15 cellular contexts compared by ENCODE assay signal in genomic region chr17:78689029-78689428, GRCh38.
DNase-seq lines count a peak whose midpoint lies in the region; ATAC-seq, FAIRE-seq and TF ChIP-seq lines count a peak whose summit lies in the region.
"Had no signal": no experiment of that assay in that cellular context is flagged by ENCODE, and none has a peak within 500 bp of the region (broad histone marks: within the 10 kb centered on the region; RNA-seq: fewer than 3 reads in every experiment).

No MANE protein-coding gene starts in this region.

- peak; percentile 29 for DNase-seq in NCI-H82 (lab: John Stamatoyannopoulos, UW)
- DNase-seq in NCI-H82 treated with DMSO at 0.1 percent for 48 hours (lab: John Stamatoyannopoulos, UW; ENCODE audit: unreplicated experiment): no peak
- no peak for DNase-seq in GM12892 (ENCODE audit: insufficient read length)
- DNase-seq in mesenteric fat pad (ENCODE audit: low spot score): peak; percentile 24
- no peak for DNase-seq in DMS 273 treated with DMSO at 0.1 percent for 48 hours (lab: John Stamatoyannopoulos, UW)
- DNase-seq in NK-92 (lab: John Stamatoyannopoulos, UW; ENCODE audit: unreplicated experiment): no peak
- DNase-seq: hypothalamus, NCI-H1417 treated with DMSO at 0.1 percent for 48 hours, NCI-H510A, occipital lobe, thyroid gland had no signal

- TF ChIP-seq POLR2A in GM12892 (IDR thresholded peaks at IDR 0.05; ENCODE audit: low read depth, low read length): no peak

- ATAC-seq in HG02970 (IDR thresholded peaks at IDR 0.05; ENCODE audit: low FRiP score, unreplicated experiment): no peak
- ATAC-seq: esophagus mucosa had no signal

- TF ChIP-seq CTCF in VCaP (conservative IDR thresholded peaks at IDR 0.05): peak; percentile 39

- H3K27ac ChIP-seq in VCaP: no peak overlapping the region
- H3K27ac ChIP-seq: thyroid gland had no signal

- FAIRE-seq in GM12892 (lab: Jason Lieb, UNC): peak; percentile 50
- FAIRE-seq: A204.1 had no signal

Comparison
In these comparisons a context has a peak if more than half of its experiments do, and no peak if none do; other contexts are left out.
1. DNase-seq: peak in NCI-H82 (single experiment) and mesenteric fat pad (single experiment); none in NCI-H82 treated with DMSO at 0.1 percent for 48 hours (single experiment), GM12892 (single experiment), DMS 273 treated with DMSO at 0.1 percent for 48 hours (single experiment) and NK-92 (single experiment).